In the genomic region with DNA sequence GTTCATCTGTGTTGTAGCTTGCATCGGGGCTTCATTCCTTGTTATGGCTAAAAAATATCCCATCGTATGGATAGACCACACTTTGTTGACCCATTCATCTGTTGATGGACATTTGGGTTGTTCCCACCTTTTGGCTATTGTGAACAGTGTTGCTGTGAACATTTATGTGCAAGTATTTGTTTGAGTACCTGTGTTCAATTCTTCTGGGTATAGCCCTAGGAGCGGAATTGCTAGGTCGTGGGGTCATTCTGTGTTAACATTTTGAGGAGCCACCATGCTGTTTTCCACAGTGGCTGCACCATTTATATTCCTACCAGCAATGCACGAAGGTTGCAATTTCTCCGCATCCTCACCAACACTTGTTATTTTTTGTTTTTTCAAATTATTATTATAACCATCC, we compare ENCODE assay signal across 11 cellular contexts.
"Had no signal": no experiment of that assay in that cellular context is flagged by ENCODE, and none has a peak within 500 bp of the region (broad histone marks: within the 10 kb centered on the region; RNA-seq: fewer than 3 reads in every experiment).

No MANE protein-coding gene starts in this region.

- H3K4me1 ChIP-seq: HAP-1 had no signal

- H3K4me2 ChIP-seq: GM23338 had no signal

- FAIRE-seq: H1, H54 had no signal

- H3K27ac ChIP-seq: GM23248 had no signal

- H3K4me3 ChIP-seq: GM23248, GM23338, HAP-1 had no signal

- H2AFZ ChIP-seq: GM23248, GM23338 had no signal

- H3K9me3 ChIP-seq: HAP-1 had no signal

- DNase-seq: GM23248, GOT3, H7, H9, HCEC 1CT, HFFc6 had no signal

- H3K9ac ChIP-seq: GM23248 had no signal

- H3K36me3 ChIP-seq: HAP-1 had no signal

- ATAC-seq: GM23338, HCT116 had no signal
